ENCODE assay signal across 8 cellular contexts in the genomic region with DNA sequence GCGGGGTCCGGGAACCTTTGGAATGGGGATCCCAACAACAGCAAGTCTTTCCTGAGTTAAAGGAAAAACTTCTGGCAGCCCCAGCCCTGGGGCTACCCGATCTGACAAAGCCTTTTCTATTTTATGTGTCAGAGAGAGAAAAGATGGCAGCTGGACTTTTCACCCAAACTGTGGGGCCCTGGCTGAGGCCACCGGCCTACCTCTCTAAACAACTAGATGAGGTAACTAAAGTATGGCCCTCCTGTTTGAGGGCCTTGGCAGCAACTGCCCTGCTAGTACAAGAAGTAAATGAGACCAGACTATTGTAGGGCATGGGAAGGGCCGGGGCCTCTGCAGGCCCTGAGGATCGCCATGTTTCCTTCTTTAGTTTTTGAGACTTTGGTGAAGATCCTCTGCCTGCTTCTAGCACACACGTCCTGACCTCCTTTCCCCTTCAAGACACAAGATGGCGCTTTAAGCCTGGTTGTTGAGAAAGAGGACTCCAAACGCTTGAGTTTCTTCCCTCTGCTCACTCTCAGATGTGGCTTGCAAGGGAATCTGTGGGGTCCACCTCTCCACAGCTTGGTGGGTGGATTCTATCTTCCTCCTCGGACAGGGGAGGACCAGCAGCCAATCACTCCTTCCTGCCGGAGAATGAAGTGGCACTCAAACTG. TPM values are rescaled to one million over a fixed set of nuclear protein-coding genes. Genes with fewer than 3 reads are reported as not detected.
A peak's percentile ranks its signal among the peaks of the same experiment; 100 is the strongest.
DNase-seq lines count a peak whose midpoint lies in the region; ATAC-seq, FAIRE-seq and TF ChIP-seq lines count a peak whose summit lies in the region.

No MANE protein-coding gene starts in this region.

- H3K27me3 ChIP-seq in astrocyte (ENCODE audit: insufficient read depth, low read length) = no peaks in the 10 kb centered on the region

- H3K27me3 Mint-ChIP-seq in HFFc6 (ENCODE audit: insufficient read depth) = peaks cover 8% of the 10 kb centered on the region
- peaks cover 26% of the 10 kb centered on the region for H3K27me3 Mint-ChIP-seq in astrocyte (ENCODE audit: low read depth, unreplicated experiment)

- H3K9me3 ChIP-seq in astrocyte (ENCODE audit: insufficient read depth, low read depth, low read length) = no peaks in the 10 kb centered on the region

- no peak overlapping the region for H3K4me2 ChIP-seq in astrocyte (ENCODE audit: low read length)

- DNase-seq in DMS114 treated with DMSO at 0.1 percent for 48 hours (lab: John Stamatoyannopoulos, UW; ENCODE audit: unreplicated experiment) (peak; percentile 56), HFFc6 (peak; percentile 37), NCI-H526 treated with DMSO at 0.1 percent for 48 hours (lab: John Stamatoyannopoulos, UW) (peak; percentile 12), astrocyte (ENCODE audit: low read depth) (peak; percentile 12), iPS-NIHi7 (ENCODE audit: extremely low spot score) (peak; percentile 74)
- DNase-seq in stimulated activated CD4-positive, alpha-beta T cell treated with anti-CD3 and anti-CD28 coated beads, Interleukin-1b, Interleukin-23, amount 100 ng/mL, for 48 hours = peak; percentile 40

- H3K27ac ChIP-seq in astrocyte (ENCODE audit: low read depth, low read length) = no peak overlapping the region

- H3K79me2 ChIP-seq in astrocyte (ENCODE audit: insufficient read depth, low read length) = no peaks in the 10 kb centered on the region

- H3K4me1 ChIP-seq in astrocyte (ENCODE audit: insufficient read depth, low read length) = no peaks in the 10 kb centered on the region

- H3K4me3 Mint-ChIP-seq in HFFc6 = no peak overlapping the region
- H3K4me3 Mint-ChIP-seq in astrocyte (ENCODE audit: unreplicated experiment) = no peak overlapping the region

- no peaks in the 10 kb centered on the region for H4K20me1 ChIP-seq in astrocyte (ENCODE audit: insufficient read depth, low read length)

- H3K4me1 Mint-ChIP-seq in HFFc6 (ENCODE audit: low read depth) = no peaks in the 10 kb centered on the region
- H3K4me1 Mint-ChIP-seq in astrocyte (ENCODE audit: low read depth, unreplicated experiment) = peaks cover 4% of the 10 kb centered on the region

- H3K36me3 Mint-ChIP-seq in HFFc6 (ENCODE audit: low read depth) (no peaks in the 10 kb centered on the region), astrocyte (ENCODE audit: low read depth, unreplicated experiment) (no peaks in the 10 kb centered on the region)

- no peak overlapping the region for H3K9ac ChIP-seq in astrocyte (ENCODE audit: low read length)

- H3K36me3 ChIP-seq in astrocyte (ENCODE audit: insufficient read depth, low read length) = no peaks in the 10 kb centered on the region

- FAIRE-seq in astrocyte (lab: Jason Lieb, UNC) = no peak

- no peak overlapping the region for H3K4me3 ChIP-seq in astrocyte (ENCODE audit: insufficient read depth, low read depth, low read length)

- H3K9me3 Mint-ChIP-seq in HFFc6 (peaks cover 25% of the 10 kb centered on the region; the same call in 1 of the 2 replicates), astrocyte (ENCODE audit: unreplicated experiment) (no peaks in the 10 kb centered on the region)

- TF ChIP-seq CTCF in HFFc6 (IDR thresholded peaks at IDR 0.05) = peak; percentile 59
- TF ChIP-seq CTCF in astrocyte (IDR thresholded peaks at IDR 0.05; ENCODE audit: insufficient read depth, low read depth, low read length) = peak; percentile 41

- H3K27ac Mint-ChIP-seq in HFFc6 (no peak overlapping the region), astrocyte (ENCODE audit: unreplicated experiment) (no peak overlapping the region)

- no peak overlapping the region for H2AFZ ChIP-seq in astrocyte (ENCODE audit: low read depth, low read length)

- ATAC-seq in HG03442 (IDR thresholded peaks at IDR 0.05; ENCODE audit: unreplicated experiment) = no peak
- ATAC-seq in HG02938 (IDR thresholded peaks at IDR 0.05; ENCODE audit: unreplicated experiment) = no peak

RNA-seq across cellular contexts. Expression of a gene that starts 18.5 kb away (rescaled TPM):
- not detected for total RNA-seq in HFFc6 (2021; fragmentation: NEBNext Ultra II Directional; extraction: Animal tissue kit (Norgen Biotek cat#: 25700))
- not detected in 2 replicates for total RNA-seq in astrocyte

Comparison
In these comparisons a context has a peak if more than half of its experiments do, and no peak if none do; other contexts are left out.
1. DNase-seq: peak in every context shown above with its lines; median percentile 74 in iPS-NIHi7; 56 in DMS114 treated with DMSO at 0.1 percent for 48 hours; 40 in stimulated activated CD4-positive, alpha-beta T cell treated with anti-CD3 and anti-CD28 coated beads, Interleukin-1b, Interleukin-23, amount 100 ng/mL, for 48 hours; 37 in HFFc6; 12 in NCI-H526 treated with DMSO at 0.1 percent for 48 hours; 12 in astrocyte.